Comparison of ENCODE assay signal across 1 cellular context in the genomic region with DNA sequence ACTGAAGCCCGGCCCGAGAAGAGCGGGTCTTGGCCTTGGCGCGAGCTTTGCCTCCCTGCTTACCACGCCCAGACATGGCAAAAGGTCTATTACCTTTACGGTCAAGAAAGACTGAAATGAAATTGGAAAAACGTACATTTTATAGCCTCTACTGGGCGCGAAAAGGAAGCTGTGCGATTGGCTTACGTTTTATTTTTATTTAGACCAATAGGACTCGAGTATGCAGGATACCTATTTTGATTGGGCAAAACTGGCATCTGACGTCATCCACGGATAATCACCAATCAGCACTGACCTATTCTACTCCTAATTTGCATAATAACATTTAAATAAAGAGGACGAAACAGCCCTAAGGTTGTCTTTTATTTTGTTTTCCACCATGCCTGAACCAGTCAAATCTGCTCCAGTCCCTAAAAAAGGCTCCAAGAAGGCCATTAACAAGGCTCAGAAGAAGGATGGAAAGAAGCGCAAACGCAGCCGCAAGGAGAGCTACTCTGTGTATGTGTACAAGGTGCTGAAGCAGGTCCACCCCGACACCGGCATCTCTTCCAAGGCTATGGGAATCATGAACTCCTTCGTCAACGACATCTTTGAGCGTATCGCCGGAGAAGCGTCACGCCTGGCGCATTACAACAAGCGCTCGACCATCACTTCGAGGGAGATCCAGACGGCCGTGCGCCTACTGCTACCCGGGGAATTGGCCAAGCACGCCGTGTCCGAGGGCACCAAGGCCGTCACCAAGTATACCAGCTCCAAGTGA.
A peak's percentile ranks its signal among the peaks of the same experiment; 100 is the strongest.
TF ChIP-seq lines count a peak whose summit lies in the region.

No MANE protein-coding gene starts in this region.

TF ChIP-seq in GM12878, 131 proteins besides CTCF, POLR2A, EP300 and RAD21 (continued from another document and continues in another):
- TF ChIP-seq CREM (IDR thresholded peaks at IDR 0.05; ENCODE audit: low read depth) (peak; percentile 29), SKIL (IDR thresholded peaks at IDR 0.05; ENCODE audit: low read depth, poor library complexity, severe bottlenecking) (peak; percentile 71), IKZF1 (conservative IDR thresholded peaks at IDR 0.05) (peak; percentile 58), WRNIP1 (IDR thresholded peaks at IDR 0.05; ENCODE audit: borderline replicate concordance, low read depth, low read length) (no peak), BMI1 (IDR thresholded peaks at IDR 0.05; ENCODE audit: borderline replicate concordance) (no peak), CBX3 (IDR thresholded peaks at IDR 0.05; ENCODE audit: borderline replicate concordance, low read depth) (no peak), PKNOX1 (IDR thresholded peaks at IDR 0.05) (no peak; the same call in 1 of the 2 replicates), POLR2AphosphoS5 (IDR thresholded peaks at IDR 0.05; ENCODE audit: low read length) (peak; percentile 82), TBL1XR1 (IDR thresholded peaks at IDR 0.05; ENCODE audit: low read depth, low read length) (no peak), MTA3 (IDR thresholded peaks at IDR 0.05; ENCODE audit: borderline replicate concordance, low read length) (no peak; the same call in none of the 2 replicates), NFXL1 (IDR thresholded peaks at IDR 0.05; ENCODE audit: borderline replicate concordance) (peak; percentile 86), BACH1 (IDR thresholded peaks at IDR 0.05; ENCODE audit: borderline replicate concordance) (peak; percentile 58; the same call in 1 of the 2 replicates), CHD2 (IDR thresholded peaks at IDR 0.05; ENCODE audit: borderline replicate concordance, low read depth, low read length) (0 out of 2 replicates have a peak, but pooled peaks have one; percentile 7), PAX5 (IDR thresholded peaks at IDR 0.05; ENCODE audit: borderline replicate concordance, low read depth, low read length) (peak; percentile 46; the same call in 1 of the 2 replicates), ZSCAN29 (IDR thresholded peaks at IDR 0.05) (no peak), NFYA (IDR thresholded peaks at IDR 0.05; ENCODE audit: borderline replicate concordance, low read depth, low read length) (peak; percentile 51), KAT2A (conservative IDR thresholded peaks at IDR 0.05; ENCODE audit: control insufficient read depth, low read depth, low read length) (peak; percentile 35; the same call in 1 of the 2 replicates), CREB1 (IDR thresholded peaks at IDR 0.05; ENCODE audit: low read depth) (peak; percentile 88), SP1 (IDR thresholded peaks at IDR 0.05; ENCODE audit: low read depth, low read length) (peak; percentile 78), KLF5 (IDR thresholded peaks at IDR 0.05; ENCODE audit: partially characterized antibody) (no peak), ZNF687 (IDR thresholded peaks at IDR 0.05) (peak; percentile 48), ATF7 (IDR thresholded peaks at IDR 0.05; ENCODE audit: low read depth) (peak; percentile 99), TCF12 (IDR thresholded peaks at IDR 0.05; ENCODE audit: low read depth, low read length) (0 out of 2 replicates have a peak, but pooled peaks have one; percentile 25), NFIC (IDR thresholded peaks at IDR 0.05; ENCODE audit: low read depth, low read length) (peak; percentile 58; the same call in 1 of the 2 replicates), NKRF (conservative IDR thresholded peaks at IDR 0.05) (peak; percentile 50; the same call in 1 of the 2 replicates), EZH2 (IDR thresholded peaks at IDR 0.05; ENCODE audit: borderline replicate concordance, control insufficient read depth, low read depth, low read length) (no peak), ZZZ3 (IDR thresholded peaks at IDR 0.05; ENCODE audit: control insufficient read depth, insufficient read length, low read depth) (no peak), MXI1 (IDR thresholded peaks at IDR 0.05; ENCODE audit: low read depth, low read length) (0 out of 2 replicates have a peak, but pooled peaks have one; percentile 34), CUX1 (IDR thresholded peaks at IDR 0.05; ENCODE audit: insufficient replicate concordance, low read depth, low read length) (no peak), IKZF2 (IDR thresholded peaks at IDR 0.05) (peak in 1 of 2 experiments; percentile 12; a peak in 2 of 4 replicates), TARDBP (IDR thresholded peaks at IDR 0.05; ENCODE audit: borderline replicate concordance) (no peak), HCFC1 (IDR thresholded peaks at IDR 0.05; ENCODE audit: low read length) (no peak), RELA (IDR thresholded peaks at IDR 0.05; ENCODE audit: borderline replicate concordance, partially characterized antibody) (no peak), CHD1 (IDR thresholded peaks at IDR 0.05; ENCODE audit: low read depth, low read length) (peak; percentile 91; the same call in 1 of the 2 replicates), FOXK2 (IDR thresholded peaks at IDR 0.05) (no peak), ZNF24 (IDR thresholded peaks at IDR 0.05) (no peak), NR2C1 (IDR thresholded peaks at IDR 0.05) (no peak), TAF1 (IDR thresholded peaks at IDR 0.05; ENCODE audit: borderline replicate concordance, low read depth, low read length) (peak; percentile 68; the same call in 1 of the 2 replicates)
- TF ChIP-seq, protein P1, sequence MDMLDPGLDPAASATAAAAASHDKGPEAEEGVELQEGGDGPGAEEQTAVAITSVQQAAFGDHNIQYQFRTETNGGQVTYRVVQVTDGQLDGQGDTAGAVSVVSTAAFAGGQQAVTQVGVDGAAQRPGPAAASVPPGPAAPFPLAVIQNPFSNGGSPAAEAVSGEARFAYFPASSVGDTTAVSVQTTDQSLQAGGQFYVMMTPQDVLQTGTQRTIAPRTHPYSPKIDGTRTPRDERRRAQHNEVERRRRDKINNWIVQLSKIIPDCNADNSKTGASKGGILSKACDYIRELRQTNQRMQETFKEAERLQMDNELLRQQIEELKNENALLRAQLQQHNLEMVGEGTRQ (IDR thresholded peaks at IDR 0.05; ENCODE audit: borderline replicate concordance, low read depth, low read length), result no peak
- TF ChIP-seq, protein P2, sequence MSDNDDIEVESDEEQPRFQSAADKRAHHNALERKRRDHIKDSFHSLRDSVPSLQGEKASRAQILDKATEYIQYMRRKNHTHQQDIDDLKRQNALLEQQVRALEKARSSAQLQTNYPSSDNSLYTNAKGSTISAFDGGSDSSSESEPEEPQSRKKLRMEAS (IDR thresholded peaks at IDR 0.05; ENCODE audit: low read depth, low read length), result no peak
- TF ChIP-seq, protein P3, sequence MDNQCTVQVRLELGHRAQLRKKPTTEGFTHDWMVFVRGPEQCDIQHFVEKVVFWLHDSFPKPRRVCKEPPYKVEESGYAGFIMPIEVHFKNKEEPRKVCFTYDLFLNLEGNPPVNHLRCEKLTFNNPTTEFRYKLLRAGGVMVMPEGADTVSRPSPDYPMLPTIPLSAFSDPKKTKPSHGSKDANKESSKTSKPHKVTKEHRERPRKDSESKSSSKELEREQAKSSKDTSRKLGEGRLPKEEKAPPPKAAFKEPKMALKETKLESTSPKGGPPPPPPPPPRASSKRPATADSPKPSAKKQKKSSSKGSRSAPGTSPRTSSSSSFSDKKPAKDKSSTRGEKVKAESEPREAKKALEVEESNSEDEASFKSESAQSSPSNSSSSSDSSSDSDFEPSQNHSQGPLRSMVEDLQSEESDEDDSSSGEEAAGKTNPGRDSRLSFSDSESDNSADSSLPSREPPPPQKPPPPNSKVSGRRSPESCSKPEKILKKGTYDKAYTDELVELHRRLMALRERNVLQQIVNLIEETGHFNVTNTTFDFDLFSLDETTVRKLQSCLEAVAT (IDR thresholded peaks at IDR 0.05), result no peak; the same call in none of the 2 replicates
